In genomic region chr2:45013229-45014015, GRCh38 we compare ENCODE assay signal across 10 cellular contexts. TPM values are rescaled to one million over a fixed set of nuclear protein-coding genes. Genes with fewer than 3 reads are reported as not detected.
DNase-seq lines count a peak whose midpoint lies in the region; ATAC-seq and TF ChIP-seq lines count a peak whose summit lies in the region.
"Had no signal": no experiment of that assay in that cellular context is flagged by ENCODE, and none has a peak within 500 bp of the region (broad histone marks: within the 10 kb centered on the region; RNA-seq: fewer than 3 reads in every experiment).

No MANE protein-coding gene starts in this region.

- H3K36me3 ChIP-seq in MG63 (no peaks in the 10 kb centered on the region), esophagus muscularis mucosa (no peaks in the 10 kb centered on the region), ovary (no peaks in the 10 kb centered on the region)

- DNase-seq in AG09309 (ENCODE audit: low read depth): no peak
- no peak for DNase-seq in MG63
- no peak for DNase-seq in esophagus muscularis mucosa (ENCODE audit: extremely low spot score)
- DNase-seq in ovary: no peak
- DNase-seq in activated T-helper 1 cell treated with anti-CD3 and anti-CD28 coated beads, Interleukin-12 subunit alpha, Interleukin-12 subunit beta, Interleukin-2, Interleukin-4 antibody, amounts not matched to agents 30 ng/mL and 10 ng/mL and 1 ng/mL, durations not matched to agents 14 hours and 24 hours and 36 hours (ENCODE audit: low spot score): no peak
- no peak for DNase-seq in A172 (ENCODE audit: low spot score)
- no peak for DNase-seq in NCI-H1417 treated with DMSO at 0.1 percent for 48 hours (lab: John Stamatoyannopoulos, UW)

- no peak overlapping the region for H3K4me3 Mint-ChIP-seq in activated T-helper 1 cell treated with anti-CD3 and anti-CD28 coated beads, Interleukin-12 subunit alpha, Interleukin-12 subunit beta, Interleukin-2, Interleukin-4 antibody, amounts not matched to agents 30 ng/mL and 10 ng/mL and 1 ng/mL, durations not matched to agents 14 hours and 24 hours and 36 hours

- H3K4me1 Mint-ChIP-seq in activated T-helper 1 cell treated with anti-CD3 and anti-CD28 coated beads, Interleukin-12 subunit alpha, Interleukin-12 subunit beta, Interleukin-2, Interleukin-4 antibody, amounts not matched to agents 30 ng/mL and 10 ng/mL and 1 ng/mL, durations not matched to agents 14 hours and 24 hours and 36 hours (ENCODE audit: low read depth): no peaks in the 10 kb centered on the region

- intact Hi-C loops in esophagus muscularis mucosa (cut with DNase I) (no loop called here), ovary (cut with DNase I) (no loop called here)
- intact Hi-C loops in activated T-helper 1 cell treated with anti-CD3 and anti-CD28 coated beads, Interleukin-12 subunit alpha, Interleukin-12 subunit beta, Interleukin-2, Interleukin-4 antibody, amounts not matched to agents 30 ng/mL and 10 ng/mL and 1 ng/mL, durations not matched to agents 14 hours and 24 hours and 36 hours (cut with micrococcal nuclease): loop anchor here (1.0 kb wide), 1 partner anchor 32 kb away; no protein-coding TSS in a partner anchor

- H3K9me3 ChIP-seq in MG63 (no peaks in the 10 kb centered on the region), esophagus muscularis mucosa (no peaks in the 10 kb centered on the region), ovary (no peaks in the 10 kb centered on the region)
- H3K9me3 ChIP-seq: Caco-2 had no signal

- TF ChIP-seq EP300 in esophagus muscularis mucosa (IDR thresholded peaks at IDR 0.05) (no peak), ovary (IDR thresholded peaks at IDR 0.05) (no peak)

- TF ChIP-seq POLR2A in esophagus muscularis mucosa (IDR thresholded peaks at IDR 0.05; ENCODE audit: low read depth): no peak
- no peak for TF ChIP-seq POLR2A in ovary (IDR thresholded peaks at IDR 0.05)

- no peak for TF ChIP-seq CTCF in AG09309 (IDR thresholded peaks at IDR 0.05; ENCODE audit: control insufficient read depth, insufficient read depth, low read depth, low read length, missing control alignments)
- TF ChIP-seq CTCF in esophagus muscularis mucosa (IDR thresholded peaks at IDR 0.05): no peak
- TF ChIP-seq CTCF in ovary (IDR thresholded peaks at IDR 0.05): no peak

- peak overlapping the region; percentile 15 for H3K4me3 ChIP-seq in AG09309 (ENCODE audit: control insufficient read depth, low read depth, low read length)
- H3K4me3 ChIP-seq in MG63: peak overlapping the region; percentile 40
- H3K4me3 ChIP-seq in esophagus muscularis mucosa: peak overlapping the region; percentile 45 to 60 (median 46)
- peak overlapping the region; percentile 6 for H3K4me3 ChIP-seq in ovary

- no peak for ATAC-seq in HG03095 (IDR thresholded peaks at IDR 0.05; ENCODE audit: unreplicated experiment)

- H3K27me3 ChIP-seq in MG63 (no peaks in the 10 kb centered on the region; the same call in 1 of the 2 replicates), esophagus muscularis mucosa (peaks cover 17 to 86% (median 54%) of the 10 kb centered on the region in 4 donors), ovary (peaks cover 5% of the 10 kb centered on the region)

- H3K36me3 Mint-ChIP-seq in activated T-helper 1 cell treated with anti-CD3 and anti-CD28 coated beads, Interleukin-12 subunit alpha, Interleukin-12 subunit beta, Interleukin-2, Interleukin-4 antibody, amounts not matched to agents 30 ng/mL and 10 ng/mL and 1 ng/mL, durations not matched to agents 14 hours and 24 hours and 36 hours (ENCODE audit: low read depth): no peaks in the 10 kb centered on the region

- H3K27me3 Mint-ChIP-seq in activated T-helper 1 cell treated with anti-CD3 and anti-CD28 coated beads, Interleukin-12 subunit alpha, Interleukin-12 subunit beta, Interleukin-2, Interleukin-4 antibody, amounts not matched to agents 30 ng/mL and 10 ng/mL and 1 ng/mL, durations not matched to agents 14 hours and 24 hours and 36 hours (ENCODE audit: insufficient read depth): peaks cover 73% of the 10 kb centered on the region

- no peaks in the 10 kb centered on the region for H3K9me3 Mint-ChIP-seq in activated T-helper 1 cell treated with anti-CD3 and anti-CD28 coated beads, Interleukin-12 subunit alpha, Interleukin-12 subunit beta, Interleukin-2, Interleukin-4 antibody, amounts not matched to agents 30 ng/mL and 10 ng/mL and 1 ng/mL, durations not matched to agents 14 hours and 24 hours and 36 hours

- peaks cover 34 to 56% (median 50%) of the 10 kb centered on the region in 4 donors for H3K4me1 ChIP-seq in esophagus muscularis mucosa
- H3K4me1 ChIP-seq in ovary (ENCODE audit: insufficient read depth): peaks cover 9% of the 10 kb centered on the region
- H3K4me1 ChIP-seq: Caco-2 had no signal

- WGBS in esophagus muscularis mucosa: 9% methylated on average over 17 of the region's 83 CpGs
- 4 to 6% (median 5%) methylated on average over 73 to 83 of the region's 83 CpGs for WGBS in ovary, 3 donors

- H3K27ac ChIP-seq in esophagus muscularis mucosa (replicated peaks in 1 of 4) (peak overlapping the region in 2 of 4 donors; percentile 40 to 53), ovary (no peak overlapping the region)

- no peak overlapping the region for H3K27ac Mint-ChIP-seq in activated T-helper 1 cell treated with anti-CD3 and anti-CD28 coated beads, Interleukin-12 subunit alpha, Interleukin-12 subunit beta, Interleukin-2, Interleukin-4 antibody, amounts not matched to agents 30 ng/mL and 10 ng/mL and 1 ng/mL, durations not matched to agents 14 hours and 24 hours and 36 hours

RNA-seq across cellular contexts. Expression of gene SIX2, which starts 4.2 kb away (rescaled TPM):
- total RNA-seq in MG63 (2014; rRNA removed; shearing (Covaris generic); ENCODE audit: low replicate concordance): 5.2 and 14.0 TPM in 2 replicates
- total RNA-seq in esophagus muscularis mucosa: 1 to 10 TPM in 3 of 4 donors, under 1 TPM in 1; under 0.01 to 1.9 (median 1.5) TPM
- total RNA-seq in ovary: under 1 TPM in 4 of 7 donors, not detected in 3; 0.13 to 0.46 (median 0.16) TPM
- polyA plus RNA-seq in ovary: under 1 TPM; 0.06 to 0.18 TPM
- not detected in 2 replicates for total RNA-seq in activated T-helper 1 cell treated with anti-CD3 and anti-CD28 coated beads, Interleukin-12 subunit alpha, Interleukin-12 subunit beta, Interleukin-2, Interleukin-4 antibody, amounts not matched to agents 30 ng/mL and 10 ng/mL and 1 ng/mL, durations not matched to agents 14 hours and 24 hours and 36 hours
- not detected in 2 replicates for total RNA-seq in A172 (2014; rRNA removed; shearing (Covaris generic))
- total RNA-seq: left lobe of liver had no signal
